Comparison of ENCODE assay signal across 1 cellular context in the genomic region with DNA sequence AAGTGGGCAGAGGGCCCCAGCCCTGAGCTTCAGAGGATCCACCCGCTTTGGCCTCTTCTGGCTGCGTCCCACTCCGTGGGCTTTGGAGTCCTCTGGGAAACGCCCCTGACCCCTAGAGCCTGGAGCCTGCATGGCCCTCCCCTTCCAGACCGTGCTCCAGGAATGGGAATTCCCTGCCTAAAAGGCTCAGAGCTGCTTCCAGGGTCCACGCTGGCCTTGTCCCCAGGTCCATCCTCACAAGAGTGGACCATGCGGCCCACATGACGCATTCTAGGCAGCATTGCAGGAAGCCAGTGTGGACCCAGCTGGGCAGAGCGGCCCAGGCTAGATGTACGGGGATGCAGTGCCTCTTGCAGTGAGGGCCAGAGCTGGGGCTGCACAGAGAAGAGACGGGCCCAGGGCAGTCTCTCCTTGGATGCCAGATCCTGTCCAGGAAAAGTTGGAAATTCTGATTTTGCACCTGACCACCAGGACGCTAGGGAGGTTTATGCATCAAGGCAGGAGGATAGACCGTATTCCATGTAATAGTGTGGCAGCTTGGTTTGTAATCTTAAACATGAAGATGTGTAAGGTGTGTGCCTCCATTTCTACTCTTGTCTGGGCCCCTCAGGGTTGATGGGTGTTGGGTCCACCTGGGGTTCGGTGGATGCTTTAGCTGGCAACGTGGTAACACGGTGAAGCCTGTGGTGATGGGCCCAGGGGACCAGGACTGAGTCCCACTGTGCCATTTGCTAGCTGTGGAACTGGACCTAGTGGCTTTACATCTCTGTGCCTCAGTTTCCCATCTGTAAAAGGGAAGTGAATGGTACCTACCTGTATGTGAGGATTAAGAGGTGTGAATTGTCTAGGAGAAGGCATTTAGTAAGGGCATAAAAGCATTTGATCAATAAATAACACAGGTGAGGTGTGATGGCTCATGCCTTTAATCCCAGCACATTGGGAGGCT.
TF ChIP-seq lines count a peak whose summit lies in the region.

No MANE protein-coding gene starts in this region.

TF ChIP-seq in HepG2, 621 proteins besides CTCF, POLR2A, EP300 and RAD21:
- TF ChIP-seq ZMYM3 (CRISPR knock-in tag; IDR thresholded peaks at IDR 0.05) (peak; percentile 36; the same call in 1 of the 2 replicates), HNRNPUL1 (IDR thresholded peaks at IDR 0.05; ENCODE audit: low read depth, low read length) (no peak), TEAD3 (CRISPR knock-in tag; optimal IDR thresholded peaks at IDR 0.05; ENCODE audit: borderline replicate concordance) (peak; percentile 45), HDAC2 (CRISPR knock-in tag; IDR thresholded peaks at IDR 0.05) (no peak), ZNF335 (CRISPR knock-in tag; IDR thresholded peaks at IDR 0.05) (no peak), AHR (CRISPR knock-in tag; IDR thresholded peaks at IDR 0.05) (no peak), RARA (CRISPR knock-in tag; IDR thresholded peaks at IDR 0.05) (peak; percentile 57), HNF4A (CRISPR knock-in tag; IDR thresholded peaks at IDR 0.05) (peak; percentile 5; the same call in 1 of the 2 replicates), GZF1 (CRISPR knock-in tag; IDR thresholded peaks at IDR 0.05) (peak; percentile 99), ZNF292 (CRISPR knock-in tag; IDR thresholded peaks at IDR 0.05; ENCODE audit: borderline replicate concordance, low read depth) (peak; percentile 29; the same call in 1 of the 2 replicates), LCORL (IDR thresholded peaks at IDR 0.05) (no peak), LCORL (CRISPR knock-in tag; IDR thresholded peaks at IDR 0.05) (0 out of 2 replicates have a peak, but pooled peaks have one; percentile 23), ZFP37 (CRISPR knock-in tag; IDR thresholded peaks at IDR 0.05; ENCODE audit: borderline replicate concordance) (0 out of 2 replicates have a peak, but pooled peaks have one; percentile 58), ELF3 (CRISPR knock-in tag; IDR thresholded peaks at IDR 0.05) (0 out of 2 replicates have a peak, but pooled peaks have one; percentile 33), SAP130 (CRISPR knock-in tag; IDR thresholded peaks at IDR 0.05; ENCODE audit: low read depth) (peak; percentile 49; the same call in 1 of the 2 replicates), NRL (CRISPR knock-in tag; IDR thresholded peaks at IDR 0.05; ENCODE audit: borderline replicate concordance) (0 out of 2 replicates have a peak, but pooled peaks have one; percentile 39), ZFX (CRISPR knock-in tag; IDR thresholded peaks at IDR 0.05; ENCODE audit: low read depth) (peak; percentile 51; the same call in 1 of the 2 replicates), BCL6 (CRISPR knock-in tag; IDR thresholded peaks at IDR 0.05) (peak; percentile 47), ZNF7 (CRISPR knock-in tag; IDR thresholded peaks at IDR 0.05) (no peak), HNF4G (IDR thresholded peaks at IDR 0.05; ENCODE audit: borderline replicate concordance, low read depth, low read length) (no peak), HNF4G (CRISPR knock-in tag; IDR thresholded peaks at IDR 0.05; ENCODE audit: borderline replicate concordance, low read depth) (peak; percentile 23; the same call in 1 of the 2 replicates)
- TF ChIP-seq, protein P1, sequence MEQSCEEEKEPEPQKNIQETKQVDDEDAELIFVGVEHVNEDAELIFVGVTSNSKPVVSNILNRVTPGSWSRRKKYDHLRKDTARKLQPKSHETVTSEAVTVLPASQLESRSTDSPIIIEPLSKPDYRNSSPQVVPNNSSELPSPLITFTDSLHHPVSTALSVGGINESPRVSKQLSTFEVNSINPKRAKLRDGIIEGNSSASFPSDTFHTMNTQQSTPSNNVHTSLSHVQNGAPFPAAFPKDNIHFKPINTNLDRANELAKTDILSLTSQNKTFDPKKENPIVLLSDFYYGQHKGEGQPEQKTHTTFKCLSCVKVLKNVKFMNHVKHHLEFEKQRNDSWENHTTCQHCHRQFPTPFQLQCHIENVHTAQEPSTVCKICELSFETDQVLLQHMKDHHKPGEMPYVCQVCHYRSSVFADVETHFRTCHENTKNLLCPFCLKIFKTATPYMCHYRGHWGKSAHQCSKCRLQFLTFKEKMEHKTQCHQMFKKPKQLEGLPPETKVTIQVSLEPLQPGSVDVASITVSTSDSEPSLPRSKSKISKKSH (CRISPR knock-in tag; IDR thresholded peaks at IDR 0.05; ENCODE audit: borderline replicate concordance) = peak; percentile 53; the same call in 1 of the 2 replicates
- TF ChIP-seq, protein P2, sequence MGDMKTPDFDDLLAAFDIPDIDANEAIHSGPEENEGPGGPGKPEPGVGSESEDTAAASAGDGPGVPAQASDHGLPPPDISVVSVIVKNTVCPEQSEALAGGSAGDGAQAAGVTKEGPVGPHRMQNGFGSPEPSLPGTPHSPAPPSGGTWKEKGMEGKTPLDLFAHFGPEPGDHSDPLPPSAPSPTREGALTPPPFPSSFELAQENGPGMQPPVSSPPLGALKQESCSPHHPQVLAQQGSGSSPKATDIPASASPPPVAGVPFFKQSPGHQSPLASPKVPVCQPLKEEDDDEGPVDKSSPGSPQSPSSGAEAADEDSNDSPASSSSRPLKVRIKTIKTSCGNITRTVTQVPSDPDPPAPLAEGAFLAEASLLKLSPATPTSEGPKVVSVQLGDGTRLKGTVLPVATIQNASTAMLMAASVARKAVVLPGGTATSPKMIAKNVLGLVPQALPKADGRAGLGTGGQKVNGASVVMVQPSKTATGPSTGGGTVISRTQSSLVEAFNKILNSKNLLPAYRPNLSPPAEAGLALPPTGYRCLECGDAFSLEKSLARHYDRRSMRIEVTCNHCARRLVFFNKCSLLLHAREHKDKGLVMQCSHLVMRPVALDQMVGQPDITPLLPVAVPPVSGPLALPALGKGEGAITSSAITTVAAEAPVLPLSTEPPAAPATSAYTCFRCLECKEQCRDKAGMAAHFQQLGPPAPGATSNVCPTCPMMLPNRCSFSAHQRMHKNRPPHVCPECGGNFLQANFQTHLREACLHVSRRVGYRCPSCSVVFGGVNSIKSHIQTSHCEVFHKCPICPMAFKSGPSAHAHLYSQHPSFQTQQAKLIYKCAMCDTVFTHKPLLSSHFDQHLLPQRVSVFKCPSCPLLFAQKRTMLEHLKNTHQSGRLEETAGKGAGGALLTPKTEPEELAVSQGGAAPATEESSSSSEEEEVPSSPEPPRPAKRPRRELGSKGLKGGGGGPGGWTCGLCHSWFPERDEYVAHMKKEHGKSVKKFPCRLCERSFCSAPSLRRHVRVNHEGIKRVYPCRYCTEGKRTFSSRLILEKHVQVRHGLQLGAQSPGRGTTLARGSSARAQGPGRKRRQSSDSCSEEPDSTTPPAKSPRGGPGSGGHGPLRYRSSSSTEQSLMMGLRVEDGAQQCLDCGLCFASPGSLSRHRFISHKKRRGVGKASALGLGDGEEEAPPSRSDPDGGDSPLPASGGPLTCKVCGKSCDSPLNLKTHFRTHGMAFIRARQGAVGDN (CRISPR knock-in tag; IDR thresholded peaks at IDR 0.05) = peak; percentile 79
- TF ChIP-seq, protein P3, sequence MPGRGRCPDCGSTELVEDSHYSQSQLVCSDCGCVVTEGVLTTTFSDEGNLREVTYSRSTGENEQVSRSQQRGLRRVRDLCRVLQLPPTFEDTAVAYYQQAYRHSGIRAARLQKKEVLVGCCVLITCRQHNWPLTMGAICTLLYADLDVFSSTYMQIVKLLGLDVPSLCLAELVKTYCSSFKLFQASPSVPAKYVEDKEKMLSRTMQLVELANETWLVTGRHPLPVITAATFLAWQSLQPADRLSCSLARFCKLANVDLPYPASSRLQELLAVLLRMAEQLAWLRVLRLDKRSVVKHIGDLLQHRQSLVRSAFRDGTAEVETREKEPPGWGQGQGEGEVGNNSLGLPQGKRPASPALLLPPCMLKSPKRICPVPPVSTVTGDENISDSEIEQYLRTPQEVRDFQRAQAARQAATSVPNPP (CRISPR knock-in tag; IDR thresholded peaks at IDR 0.05) = no peak
- TF ChIP-seq, protein P4, sequence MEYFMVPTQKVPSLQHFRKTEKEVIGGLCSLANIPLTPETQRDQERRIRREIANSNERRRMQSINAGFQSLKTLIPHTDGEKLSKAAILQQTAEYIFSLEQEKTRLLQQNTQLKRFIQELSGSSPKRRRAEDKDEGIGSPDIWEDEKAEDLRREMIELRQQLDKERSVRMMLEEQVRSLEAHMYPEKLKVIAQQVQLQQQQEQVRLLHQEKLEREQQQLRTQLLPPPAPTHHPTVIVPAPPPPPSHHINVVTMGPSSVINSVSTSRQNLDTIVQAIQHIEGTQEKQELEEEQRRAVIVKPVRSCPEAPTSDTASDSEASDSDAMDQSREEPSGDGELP (IDR thresholded peaks at IDR 0.05; ENCODE audit: borderline replicate concordance, low read depth) = peak; percentile 46; the same call in 1 of the 2 replicates
- TF ChIP-seq, protein P5, sequence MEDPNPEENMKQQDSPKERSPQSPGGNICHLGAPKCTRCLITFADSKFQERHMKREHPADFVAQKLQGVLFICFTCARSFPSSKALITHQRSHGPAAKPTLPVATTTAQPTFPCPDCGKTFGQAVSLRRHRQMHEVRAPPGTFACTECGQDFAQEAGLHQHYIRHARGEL (CRISPR knock-in tag; IDR thresholded peaks at IDR 0.05) = no peak
- TF ChIP-seq, protein P6, sequence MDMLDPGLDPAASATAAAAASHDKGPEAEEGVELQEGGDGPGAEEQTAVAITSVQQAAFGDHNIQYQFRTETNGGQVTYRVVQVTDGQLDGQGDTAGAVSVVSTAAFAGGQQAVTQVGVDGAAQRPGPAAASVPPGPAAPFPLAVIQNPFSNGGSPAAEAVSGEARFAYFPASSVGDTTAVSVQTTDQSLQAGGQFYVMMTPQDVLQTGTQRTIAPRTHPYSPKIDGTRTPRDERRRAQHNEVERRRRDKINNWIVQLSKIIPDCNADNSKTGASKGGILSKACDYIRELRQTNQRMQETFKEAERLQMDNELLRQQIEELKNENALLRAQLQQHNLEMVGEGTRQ (IDR thresholded peaks at IDR 0.05; ENCODE audit: low read depth, low read length) = no peak
- TF ChIP-seq, protein P6 (CRISPR knock-in tag; IDR thresholded peaks at IDR 0.05; ENCODE audit: borderline replicate concordance) = peak; percentile 26; the same call in 1 of the 2 replicates
- TF ChIP-seq, protein P7, sequence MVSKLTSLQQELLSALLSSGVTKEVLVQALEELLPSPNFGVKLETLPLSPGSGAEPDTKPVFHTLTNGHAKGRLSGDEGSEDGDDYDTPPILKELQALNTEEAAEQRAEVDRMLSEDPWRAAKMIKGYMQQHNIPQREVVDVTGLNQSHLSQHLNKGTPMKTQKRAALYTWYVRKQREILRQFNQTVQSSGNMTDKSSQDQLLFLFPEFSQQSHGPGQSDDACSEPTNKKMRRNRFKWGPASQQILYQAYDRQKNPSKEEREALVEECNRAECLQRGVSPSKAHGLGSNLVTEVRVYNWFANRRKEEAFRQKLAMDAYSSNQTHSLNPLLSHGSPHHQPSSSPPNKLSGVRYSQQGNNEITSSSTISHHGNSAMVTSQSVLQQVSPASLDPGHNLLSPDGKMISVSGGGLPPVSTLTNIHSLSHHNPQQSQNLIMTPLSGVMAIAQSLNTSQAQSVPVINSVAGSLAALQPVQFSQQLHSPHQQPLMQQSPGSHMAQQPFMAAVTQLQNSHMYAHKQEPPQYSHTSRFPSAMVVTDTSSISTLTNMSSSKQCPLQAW (CRISPR knock-in tag; IDR thresholded peaks at IDR 0.05) = peak; percentile 54; the same call in 1 of the 2 replicates
- TF ChIP-seq, protein P8, sequence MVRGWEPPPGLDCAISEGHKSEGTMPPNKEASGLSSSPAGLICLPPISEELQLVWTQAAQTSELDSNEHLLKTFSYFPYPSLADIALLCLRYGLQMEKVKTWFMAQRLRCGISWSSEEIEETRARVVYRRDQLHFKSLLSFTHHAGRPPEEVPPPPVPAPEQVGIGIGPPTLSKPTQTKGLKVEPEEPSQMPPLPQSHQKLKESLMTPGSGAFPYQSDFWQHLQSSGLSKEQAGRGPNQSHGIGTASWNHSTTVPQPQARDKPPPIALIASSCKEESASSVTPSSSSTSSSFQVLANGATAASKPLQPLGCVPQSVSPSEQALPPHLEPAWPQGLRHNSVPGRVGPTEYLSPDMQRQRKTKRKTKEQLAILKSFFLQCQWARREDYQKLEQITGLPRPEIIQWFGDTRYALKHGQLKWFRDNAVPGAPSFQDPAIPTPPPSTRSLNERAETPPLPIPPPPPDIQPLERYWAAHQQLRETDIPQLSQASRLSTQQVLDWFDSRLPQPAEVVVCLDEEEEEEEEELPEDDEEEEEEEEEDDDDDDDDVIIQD (CRISPR knock-in tag; IDR thresholded peaks at IDR 0.05; ENCODE audit: low read depth) = 0 out of 2 replicates have a peak, but pooled peaks have one; percentile 28
- TF ChIP-seq, protein P9, sequence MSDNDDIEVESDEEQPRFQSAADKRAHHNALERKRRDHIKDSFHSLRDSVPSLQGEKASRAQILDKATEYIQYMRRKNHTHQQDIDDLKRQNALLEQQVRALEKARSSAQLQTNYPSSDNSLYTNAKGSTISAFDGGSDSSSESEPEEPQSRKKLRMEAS (IDR thresholded peaks at IDR 0.05) = peak; percentile 32; the same call in 1 of the 2 replicates
TF ChIP-seq in HepG2: peak in this region for 21.
